ENCODE assay signal across 14 cellular contexts in genomic region chr3:54294214-54294613, GRCh38.
"Had no signal": no experiment of that assay in that cellular context is flagged by ENCODE, and none has a peak within 500 bp of the region (broad histone marks: within the 10 kb centered on the region; RNA-seq: fewer than 3 reads in every experiment).

No MANE protein-coding gene starts in this region.

- H3K36me3 Mint-ChIP-seq: activated naive CD4-positive, alpha-beta T cell treated with anti-CD3 and anti-CD28 coated beads, Interleukin-2, amount 10 ng/mL, durations not matched to agents 7 days and 5 days had no signal

- H3K27me3 Mint-ChIP-seq: activated naive CD4-positive, alpha-beta T cell treated with anti-CD3 and anti-CD28 coated beads, Interleukin-2, amount 10 ng/mL, durations not matched to agents 7 days and 5 days; activated T-helper 17 cell treated with anti-CD3 and anti-CD28 coated beads, Interleukin-2, amount 50 U/mL, for 72 hours; stimulated activated naive CD8-positive, alpha-beta T cell treated with anti-CD3 and anti-CD28 coated beads, Interleukin-15, amount 100 ng/mL, for 72 hours had no signal

- H3K27ac Mint-ChIP-seq: activated naive CD4-positive, alpha-beta T cell treated with anti-CD3 and anti-CD28 coated beads, Interleukin-2, amount 10 ng/mL, durations not matched to agents 7 days and 5 days; activated T-helper 17 cell treated with anti-CD3 and anti-CD28 coated beads, Interleukin-2, amount 50 U/mL, for 72 hours; stimulated activated naive CD8-positive, alpha-beta T cell treated with anti-CD3 and anti-CD28 coated beads, Interleukin-15, amount 100 ng/mL, for 72 hours had no signal

- H2AFZ ChIP-seq: parathyroid adenoma had no signal

- H3K9me3 ChIP-seq: thoracic aorta had no signal

- H3K4me1 Mint-ChIP-seq: activated naive CD4-positive, alpha-beta T cell treated with anti-CD3 and anti-CD28 coated beads, Interleukin-2, amount 10 ng/mL, durations not matched to agents 7 days and 5 days; activated T-helper 17 cell treated with anti-CD3 and anti-CD28 coated beads, Interleukin-2, amount 50 U/mL, for 72 hours; stimulated activated naive CD8-positive, alpha-beta T cell treated with anti-CD3 and anti-CD28 coated beads, Interleukin-15, amount 100 ng/mL, for 72 hours had no signal

- H3K36me3 ChIP-seq: cardiac muscle cell, heart left ventricle, thoracic aorta had no signal

- H3K79me2 ChIP-seq: parathyroid adenoma had no signal

- H3K4me3 Mint-ChIP-seq: activated naive CD4-positive, alpha-beta T cell treated with anti-CD3 and anti-CD28 coated beads, Interleukin-2, amount 10 ng/mL, durations not matched to agents 7 days and 5 days; activated T-helper 17 cell treated with anti-CD3 and anti-CD28 coated beads, Interleukin-2, amount 50 U/mL, for 72 hours; stimulated activated naive CD8-positive, alpha-beta T cell treated with anti-CD3 and anti-CD28 coated beads, Interleukin-15, amount 100 ng/mL, for 72 hours had no signal

- H3K9me3 Mint-ChIP-seq: stimulated activated naive CD8-positive, alpha-beta T cell treated with anti-CD3 and anti-CD28 coated beads, Interleukin-15, amount 100 ng/mL, for 72 hours had no signal

- H3K4me3 ChIP-seq: cardiac muscle cell, heart left ventricle, skin epidermis, thoracic aorta had no signal

- H3K27me3 ChIP-seq: cardiac muscle cell, heart left ventricle had no signal

- ATAC-seq: activated T-helper 17 cell treated with anti-CD3 and anti-CD28 coated beads, Interleukin-2, amount 50 U/mL, for 72 hours; heart left ventricle; stimulated activated naive CD8-positive, alpha-beta T cell treated with anti-CD3 and anti-CD28 coated beads, Interleukin-15, amount 100 ng/mL, for 72 hours had no signal

- H3K27ac ChIP-seq: cardiac muscle cell, heart left ventricle, parathyroid adenoma, skin epidermis, thoracic aorta had no signal

- H3K9ac ChIP-seq: parathyroid adenoma had no signal

- H3K4me1 ChIP-seq: heart left ventricle had no signal

- DNase-seq: activated CD4-positive, alpha-beta T cell treated with anti-CD3 and anti-CD28 coated beads for 48 hours; activated CD8-positive, alpha-beta memory T cell treated with anti-CD3 and anti-CD28 coated beads for 24 hours; activated naive CD4-positive, alpha-beta T cell treated with anti-CD3 and anti-CD28 coated beads, Interleukin-2, amount 10 ng/mL, durations not matched to agents 7 days and 5 days; activated T-cell treated with anti-CD3 and anti-CD28 coated beads for 4 hours; heart left ventricle; kidney glomerular epithelial cell; retina; stimulated activated CD4-positive, alpha-beta T cell treated with anti-CD3 and anti-CD28 coated beads, Interleukin-4, amount 100 ng/mL, for 4 hours; stimulated activated naive CD8-positive, alpha-beta T cell treated with anti-CD3 and anti-CD28 coated beads, Interleukin-15, amount 100 ng/mL, for 72 hours had no signal
